ENCODE assay signal across 16 cellular contexts in the genomic region with DNA sequence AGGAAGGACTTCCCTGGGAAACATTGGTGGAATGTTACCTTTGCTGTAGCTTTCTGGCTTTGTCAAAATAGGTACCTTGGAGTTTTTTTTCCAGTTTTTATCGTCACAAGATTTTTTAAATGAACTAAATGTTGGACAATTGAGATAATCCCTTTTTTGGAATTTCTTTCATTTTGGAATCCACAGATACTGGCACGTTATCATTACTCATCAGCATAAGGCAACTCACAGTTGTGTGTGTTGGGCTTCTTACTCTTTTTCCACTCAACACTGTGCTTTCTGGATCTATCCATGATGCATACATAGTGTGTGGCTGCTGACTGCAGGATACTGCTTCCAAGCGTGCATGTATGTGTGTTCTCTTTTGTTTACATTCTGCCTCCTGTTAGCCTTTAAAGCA.
"Had no signal": no experiment of that assay in that cellular context is flagged by ENCODE, and none has a peak within 500 bp of the region (broad histone marks: within the 10 kb centered on the region; RNA-seq: fewer than 3 reads in every experiment).

No MANE protein-coding gene starts in this region.

- H3K4me1 ChIP-seq: breast epithelium, lower lobe of right lung had no signal

- H3K27me3 ChIP-seq: esophagus muscularis mucosa, testis had no signal

- H3K4me3 ChIP-seq: breast epithelium, esophagus muscularis mucosa, lower lobe of right lung, stomach, testis had no signal

- H3K36me3 ChIP-seq: breast epithelium, esophagus muscularis mucosa, lower lobe of right lung, stomach had no signal

- H3K27ac ChIP-seq: lower lobe of right lung, testis had no signal

- H3K9me3 ChIP-seq: breast epithelium, esophagus muscularis mucosa, lower lobe of right lung, stomach, testis had no signal

- ATAC-seq: lower lobe of right lung, SK-N-SH treated with all-trans-retinoic acid at 6 μM for 48 hours had no signal

- DNase-seq: activated B cell treated with CpG ODN at 0.5 μM for 24 hours; activated CD4-positive, alpha-beta memory T cell treated with anti-CD3 and anti-CD28 coated beads for 36 hours; activated CD4-positive, alpha-beta T cell treated with anti-CD3 and anti-CD28 coated beads for 4 hours; activated naive CD4-positive, alpha-beta T cell treated with Interleukin-2 at 50 U/mL for 16 hours; effector CD8-positive, alpha-beta T cell; lower lobe of right lung; nephron progenitor cell; posterior cingulate gyrus; stimulated activated CD4-positive, alpha-beta T cell treated with anti-CD3 and anti-CD28 coated beads, Interleukin-2, amount 100 ng/mL, for 48 hours; stomach; T-helper 1 cell; T-helper 9 cell had no signal
